Comparison of ENCODE assay signal across 1 cellular context in the genomic region with DNA sequence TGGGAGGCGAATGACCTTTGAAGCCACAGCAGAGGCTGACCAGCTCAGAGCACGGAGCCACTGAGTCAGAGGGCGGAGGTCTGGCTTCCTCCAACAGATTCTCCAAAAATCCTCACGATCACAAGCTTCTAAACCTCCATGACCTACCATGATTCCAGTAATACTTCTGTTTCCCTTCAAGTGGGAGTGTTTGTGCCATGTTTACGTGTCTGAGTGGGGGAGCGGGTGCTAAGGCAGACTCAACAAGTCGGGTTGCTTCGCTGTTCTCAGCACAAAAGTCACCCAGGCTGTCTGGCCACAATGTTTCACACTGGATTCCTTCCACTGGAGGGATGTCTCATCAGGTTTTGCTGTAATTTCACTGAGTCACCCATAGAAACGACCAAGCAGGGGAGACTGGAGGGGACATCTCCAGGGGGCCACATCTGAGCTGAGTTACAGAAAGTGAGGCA.
A peak's percentile ranks its signal among the peaks of the same experiment; 100 is the strongest.
TF ChIP-seq lines count a peak whose summit lies in the region.

No MANE protein-coding gene starts in this region.

TF ChIP-seq in K562, 482 proteins besides CTCF, POLR2A, EP300 and RAD21 (continued from another document):
- no peak for TF ChIP-seq SREBF2 (CRISPR knock-in tag; IDR thresholded peaks at IDR 0.05)
- no peak for TF ChIP-seq HMGXB4 (CRISPR knock-in tag; IDR thresholded peaks at IDR 0.05)
- TF ChIP-seq POLR2AphosphoS2 (IDR thresholded peaks at IDR 0.05; ENCODE audit: low read length) = no peak
- TF ChIP-seq POLR3A (IDR thresholded peaks at IDR 0.05; ENCODE audit: borderline replicate concordance, extremely low read depth, insufficient read depth, insufficient read length) = no peak
- TF ChIP-seq TCF7 (IDR thresholded peaks at IDR 0.05; ENCODE audit: borderline replicate concordance) = no peak
- no peak for TF ChIP-seq NFIX (CRISPR knock-in tag; IDR thresholded peaks at IDR 0.05; ENCODE audit: low read depth)
- no peak for TF ChIP-seq TEAD4 (IDR thresholded peaks at IDR 0.05; ENCODE audit: low read length)
- TF ChIP-seq TEAD4 (CRISPR knock-in tag; IDR thresholded peaks at IDR 0.05; ENCODE audit: borderline replicate concordance) = peak; percentile 69; the same call in 1 of the 2 replicates
- TF ChIP-seq TCF3 (CRISPR knock-in tag; IDR thresholded peaks at IDR 0.05) = no peak
- TF ChIP-seq, protein P1, sequence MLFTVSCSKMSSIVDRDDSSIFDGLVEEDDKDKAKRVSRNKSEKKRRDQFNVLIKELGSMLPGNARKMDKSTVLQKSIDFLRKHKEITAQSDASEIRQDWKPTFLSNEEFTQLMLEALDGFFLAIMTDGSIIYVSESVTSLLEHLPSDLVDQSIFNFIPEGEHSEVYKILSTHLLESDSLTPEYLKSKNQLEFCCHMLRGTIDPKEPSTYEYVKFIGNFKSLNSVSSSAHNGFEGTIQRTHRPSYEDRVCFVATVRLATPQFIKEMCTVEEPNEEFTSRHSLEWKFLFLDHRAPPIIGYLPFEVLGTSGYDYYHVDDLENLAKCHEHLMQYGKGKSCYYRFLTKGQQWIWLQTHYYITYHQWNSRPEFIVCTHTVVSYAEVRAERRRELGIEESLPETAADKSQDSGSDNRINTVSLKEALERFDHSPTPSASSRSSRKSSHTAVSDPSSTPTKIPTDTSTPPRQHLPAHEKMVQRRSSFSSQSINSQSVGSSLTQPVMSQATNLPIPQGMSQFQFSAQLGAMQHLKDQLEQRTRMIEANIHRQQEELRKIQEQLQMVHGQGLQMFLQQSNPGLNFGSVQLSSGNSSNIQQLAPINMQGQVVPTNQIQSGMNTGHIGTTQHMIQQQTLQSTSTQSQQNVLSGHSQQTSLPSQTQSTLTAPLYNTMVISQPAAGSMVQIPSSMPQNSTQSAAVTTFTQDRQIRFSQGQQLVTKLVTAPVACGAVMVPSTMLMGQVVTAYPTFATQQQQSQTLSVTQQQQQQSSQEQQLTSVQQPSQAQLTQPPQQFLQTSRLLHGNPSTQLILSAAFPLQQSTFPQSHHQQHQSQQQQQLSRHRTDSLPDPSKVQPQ (CRISPR knock-in tag; IDR thresholded peaks at IDR 0.05; ENCODE audit: borderline replicate concordance) = no peak
- TF ChIP-seq KDM5B (IDR thresholded peaks at IDR 0.05; ENCODE audit: insufficient replicate concordance, low read depth, low read length) = no peak
- TF ChIP-seq AFF1 (IDR thresholded peaks at IDR 0.05; ENCODE audit: low read depth in 1 of 2, partially characterized antibody in 2 of 2) = no peak
- TF ChIP-seq PBX2 (CRISPR knock-in tag; IDR thresholded peaks at IDR 0.05; ENCODE audit: low read depth) = no peak
- TF ChIP-seq PBX2 (tag; conservative IDR thresholded peaks at IDR 0.05; ENCODE audit: low read depth) = no peak
- no peak for TF ChIP-seq TOE1 (IDR thresholded peaks at IDR 0.05; ENCODE audit: borderline replicate concordance)
- TF ChIP-seq TOE1 (CRISPR knock-in tag; IDR thresholded peaks at IDR 0.05; ENCODE audit: borderline replicate concordance, low read depth) = no peak
- TF ChIP-seq CGGBP1 (CRISPR knock-in tag; IDR thresholded peaks at IDR 0.05) = no peak
- peak in 1 of 2 experiments; percentile 85; a peak in 2 of 4 replicates for TF ChIP-seq TEAD1 (CRISPR knock-in tag; IDR thresholded peaks at IDR 0.05)
- TF ChIP-seq, protein P2, sequence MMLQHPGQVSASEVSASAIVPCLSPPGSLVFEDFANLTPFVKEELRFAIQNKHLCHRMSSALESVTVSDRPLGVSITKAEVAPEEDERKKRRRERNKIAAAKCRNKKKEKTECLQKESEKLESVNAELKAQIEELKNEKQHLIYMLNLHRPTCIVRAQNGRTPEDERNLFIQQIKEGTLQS (IDR thresholded peaks at IDR 0.05) = no peak
- TF ChIP-seq, protein P2 (CRISPR knock-in tag; conservative IDR thresholded peaks at IDR 0.05) = no peak
- TF ChIP-seq ZBTB43 (CRISPR knock-in tag; IDR thresholded peaks at IDR 0.05) = no peak
